Comparison of ENCODE assay signal across 19 cellular contexts in genomic region chr11:93053864-93054263, GRCh38.
"Had no signal": no experiment of that assay in that cellular context is flagged by ENCODE, and none has a peak within 500 bp of the region (broad histone marks: within the 10 kb centered on the region; RNA-seq: fewer than 3 reads in every experiment).

No MANE protein-coding gene starts in this region.

- H3K9me3 ChIP-seq: mucosa of descending colon, neutrophil, right atrium auricular region, sigmoid colon, suprapubic skin, thyroid gland had no signal

- H3K4me3 ChIP-seq: dorsolateral prefrontal cortex, heart left ventricle, mucosa of descending colon, right atrium auricular region, sigmoid colon, suprapubic skin, thyroid gland had no signal

- H3K4me1 ChIP-seq: heart left ventricle, right atrium auricular region, sigmoid colon, suprapubic skin had no signal

- H3K36me3 ChIP-seq: heart left ventricle, neutrophil, right atrium auricular region, sigmoid colon, suprapubic skin, thyroid gland had no signal

- H3K27me3 ChIP-seq: dorsolateral prefrontal cortex, neutrophil, right atrium auricular region, sigmoid colon, suprapubic skin, thyroid gland had no signal

- DNase-seq: cortex of kidney; dorsolateral prefrontal cortex; effector CD8-positive, alpha-beta T cell; heart left ventricle; hippocampal formation; mucosa of descending colon; naive thymus-derived CD8-positive, alpha-beta T cell; sigmoid colon; small intestine; stimulated activated CD4-positive, alpha-beta T cell treated with anti-CD3 and anti-CD28 coated beads, Interleukin-2, amount 100 ng/mL, for 48 hours; stimulated activated naive CD4-positive, alpha-beta T cell treated with Interleukin-2 at 50 U/mL for 16 hours; thyroid gland had no signal

- H3K27ac ChIP-seq: dorsolateral prefrontal cortex, heart left ventricle, neutrophil, right atrium auricular region, sigmoid colon, suprapubic skin, thyroid gland had no signal

- ATAC-seq: heart left ventricle; left lobe of liver; mucosa of descending colon; naive thymus-derived CD8-positive, alpha-beta T cell had no signal

- FAIRE-seq: frontal cortex, islet of Langerhans, small intestine, urothelium cell line had no signal
